8 cellular contexts compared by ENCODE assay signal in the genomic region with DNA sequence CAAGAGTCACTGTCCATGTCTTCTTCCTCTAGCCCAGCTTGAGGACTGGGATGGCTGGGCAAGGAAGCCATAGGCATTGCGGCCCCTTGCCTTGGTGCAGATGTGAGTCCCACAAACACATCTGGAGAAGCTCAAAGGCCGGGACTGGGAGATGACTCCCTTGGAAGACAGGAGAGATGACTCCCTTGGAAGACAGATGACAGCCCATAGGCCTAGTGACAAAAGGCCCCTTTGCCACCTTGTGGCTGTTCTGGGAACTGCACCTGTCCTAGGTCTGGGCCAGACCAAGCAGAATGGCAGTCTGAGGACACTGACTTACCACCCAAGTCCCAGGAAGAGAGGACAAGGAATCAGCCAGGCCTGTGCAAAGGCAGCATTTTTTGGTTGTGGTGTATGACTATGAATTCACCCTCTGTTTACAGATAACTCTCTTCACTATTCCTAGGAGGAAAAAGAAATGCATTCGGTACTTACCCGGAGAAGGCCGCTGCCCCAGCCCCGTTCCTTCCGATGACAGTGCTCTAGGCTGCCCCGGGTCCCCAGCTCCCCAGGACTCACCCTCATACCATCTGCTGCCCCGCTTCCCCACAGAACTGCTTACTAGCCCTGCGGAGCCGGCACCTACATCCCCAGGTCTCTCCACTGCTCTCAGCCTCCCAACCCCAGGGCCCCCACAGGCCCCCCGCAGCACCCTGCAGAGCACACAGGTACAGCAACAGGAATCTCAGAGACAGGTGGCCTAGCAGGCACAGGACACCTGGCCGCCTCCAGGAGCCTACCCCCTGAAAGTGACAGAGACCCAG. TPM values are rescaled to one million over a fixed set of nuclear protein-coding genes. Genes with fewer than 3 reads are reported as not detected.
A peak's percentile ranks its signal among the peaks of the same experiment; 100 is the strongest.
DNase-seq lines count a peak whose midpoint lies in the region; ATAC-seq and TF ChIP-seq lines count a peak whose summit lies in the region.

No MANE protein-coding gene starts in this region.

- peaks cover 0 to 35% of the 10 kb centered on the region in 2 donors for H3K4me1 ChIP-seq in left lung

- no peak overlapping the region for H3K4me3 ChIP-seq in left lung

- peaks cover 0 to 82% of the 10 kb centered on the region in 2 donors for H3K36me3 ChIP-seq in left lung

- H3K4me1 Mint-ChIP-seq in HFFc6 (ENCODE audit: low read depth), result peaks cover 19% of the 10 kb centered on the region
- peaks cover 23% of the 10 kb centered on the region for H3K4me1 Mint-ChIP-seq in chondrocyte (ENCODE audit: low read depth)

- intact Hi-C loops in left lung (cut with DNase I), result no loop called here

- DNase-seq in GDM1 (lab: John Stamatoyannopoulos, UW) (peak; percentile 45), HFFc6 (peak; percentile 69), NCI-H2196 (lab: John Stamatoyannopoulos, UW; ENCODE audit: unreplicated experiment) (peak; percentile 74), chondrocyte (ENCODE audit: low spot score) (peak; percentile 48), left lung (peak in 1 of 2 donors; percentile 62)
- peak; percentile 69 to 88 for DNase-seq in activated CD4-positive, alpha-beta T cell treated with anti-CD3 and anti-CD28 coated beads for 4 hours
- peak; percentile 70 to 86 for DNase-seq in stimulated activated CD4-positive, alpha-beta T cell treated with anti-CD3 and anti-CD28 coated beads, Interleukin-4, amount 100 ng/mL, for 48 hours (ENCODE audit: low read depth in 2 of 2)

- H3K4me3 Mint-ChIP-seq in HFFc6 (no peak overlapping the region), chondrocyte (ENCODE audit: unreplicated experiment) (no peak overlapping the region)

- no peaks in the 10 kb centered on the region for H3K27me3 ChIP-seq in left lung

- H3K27me3 Mint-ChIP-seq in HFFc6 (ENCODE audit: insufficient read depth), result peaks cover 2% of the 10 kb centered on the region; the same call in 1 of the 2 replicates
- no peaks in the 10 kb centered on the region for H3K27me3 Mint-ChIP-seq in chondrocyte (ENCODE audit: low read depth)

- H3K36me3 Mint-ChIP-seq in HFFc6 (ENCODE audit: low read depth), result peaks cover 5% of the 10 kb centered on the region
- peaks cover 5% of the 10 kb centered on the region for H3K36me3 Mint-ChIP-seq in chondrocyte (ENCODE audit: low read depth)

- H3K27ac Mint-ChIP-seq in HFFc6 (peak overlapping the region; percentile 29; the same call in 1 of the 2 replicates), chondrocyte (ENCODE audit: unreplicated experiment) (peak overlapping the region; percentile 67)

- no peaks in the 10 kb centered on the region for H3K9me3 ChIP-seq in left lung

- ATAC-seq in left lung, result peak; percentile 88
- no peak for ATAC-seq in GM21447 (IDR thresholded peaks at IDR 0.05; ENCODE audit: unreplicated experiment)

- TF ChIP-seq CTCF in HFFc6 (IDR thresholded peaks at IDR 0.05) (peak; percentile 97), chondrocyte (IDR thresholded peaks at IDR 0.05) (peak; percentile 87), left lung (IDR thresholded peaks at IDR 0.05) (peak; percentile 89 to 97)

- H3K27ac ChIP-seq in left lung, result peak overlapping the region in 1 of 2 donors; percentile 34

- H3K9me3 Mint-ChIP-seq in HFFc6 (no peaks in the 10 kb centered on the region), chondrocyte (ENCODE audit: low read depth) (no peaks in the 10 kb centered on the region)

RNA-seq across cellular contexts. Expression of a gene that starts 30.8 kb away (rescaled TPM):
- total RNA-seq in HFFc6 (2021; fragmentation: NEBNext Ultra II Directional; extraction: Animal tissue kit (Norgen Biotek cat#: 25700)), result 100 to 1,000 TPM; 419 to 474 (median 442) TPM
- 248 to 338 TPM (median 256 TPM) in 3 replicates for total RNA-seq in chondrocyte
- 100 to 1,000 TPM; 259 to 298 TPM for total RNA-seq in left lung

RNA-seq across cellular contexts. Expression of a gene that starts 31.5 kb away (rescaled TPM):
- 1 to 10 TPM in 5 of 6 experiments, under 1 TPM in 1; 0.99 to 3.9 (median 3.2) TPM for total RNA-seq in HFFc6 (2021; fragmentation: NEBNext Ultra II Directional; extraction: Animal tissue kit (Norgen Biotek cat#: 25700))
- 0.53 to 1.2 TPM (median 0.55 TPM) in 3 replicates for total RNA-seq in chondrocyte
- total RNA-seq in left lung, result 1 to 10 TPM; 4.8 to 5.1 TPM
